8 cellular contexts compared by ENCODE assay signal in the genomic region with DNA sequence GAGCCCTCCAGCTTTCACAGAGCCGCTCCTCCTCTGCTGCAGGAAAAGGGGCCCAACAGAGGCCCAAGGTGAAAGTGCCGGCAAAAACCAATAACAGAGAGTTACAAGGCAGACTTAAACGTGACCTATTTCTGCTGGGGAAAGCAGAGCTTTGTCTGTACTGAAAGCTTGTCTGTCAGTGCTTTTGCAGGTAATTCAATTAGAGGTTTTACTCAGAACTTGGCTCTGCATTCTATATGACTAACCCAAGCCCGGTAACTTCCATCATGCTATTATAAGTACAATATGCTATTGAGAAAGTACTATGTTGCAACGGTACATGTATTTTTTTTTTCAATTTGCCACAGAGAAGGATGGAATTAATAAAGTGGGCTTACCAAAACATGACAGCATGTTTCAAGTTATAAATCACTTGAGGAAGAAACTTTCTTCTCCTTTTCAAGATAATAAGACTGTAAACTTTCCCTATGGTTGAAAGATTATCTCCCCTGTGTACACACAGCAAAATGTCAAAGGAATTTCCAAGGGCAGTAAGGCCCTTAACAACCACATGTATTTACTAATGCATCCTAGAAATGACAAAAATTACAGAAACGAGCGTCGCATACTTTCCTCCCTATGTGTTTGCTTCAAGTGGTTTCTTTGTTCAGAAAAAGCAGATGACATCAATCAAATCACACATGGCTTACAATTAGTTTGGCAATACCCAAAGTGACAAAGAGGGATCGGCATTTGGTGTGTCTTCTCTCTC.
DNase-seq lines count a peak whose midpoint lies in the region; ATAC-seq lines count a peak whose summit lies in the region.

No MANE protein-coding gene starts in this region.

- peak overlapping the region; percentile 5; the same call in 1 of the 2 replicates for H3K27ac ChIP-seq in HUES64 (ENCODE audit: low read depth, low read length)
- H3K27ac ChIP-seq in mesendoderm (ENCODE audit: low read depth, low read length) = no peak overlapping the region

- H3K36me3 ChIP-seq in HUES64 (ENCODE audit: insufficient read depth, low read length) (no peaks in the 10 kb centered on the region), mesendoderm (ENCODE audit: control insufficient read depth, insufficient read depth, low read length) (no peaks in the 10 kb centered on the region)

- H3K56ac ChIP-seq in mesendoderm (ENCODE audit: low read length) = no peak overlapping the region

- H3K79me1 ChIP-seq in mesendoderm (ENCODE audit: low read length) = peaks cover 2% of the 10 kb centered on the region

- H3K4me1 ChIP-seq in HUES64 (ENCODE audit: insufficient read depth, low read length) (peaks cover 27% of the 10 kb centered on the region), mesendoderm (ENCODE audit: control insufficient read depth, low read depth, low read length) (peaks cover 6% of the 10 kb centered on the region)

- H4K5ac ChIP-seq in mesendoderm (ENCODE audit: low read length) = no peak overlapping the region

- H3K18ac ChIP-seq in mesendoderm (ENCODE audit: low read length) = peak overlapping the region; percentile 68

- no peaks in the 10 kb centered on the region for H3K36me3 Mint-ChIP-seq in activated T-helper 2 cell treated with anti-CD3 and anti-CD28 coated beads, Interferon-gamma antibody, Interleukin-2, Interleukin-4, amounts not matched to agents 10 μg/mL and 5 μg/mL and 100 μg/mL, durations not matched to agents 14 hours and 24 hours and 36 hours (ENCODE audit: low read depth)

- no peak overlapping the region for H2BK5ac ChIP-seq in mesendoderm (ENCODE audit: low read length)

- peaks cover 27% of the 10 kb centered on the region for H3K4me1 Mint-ChIP-seq in activated T-helper 2 cell treated with anti-CD3 and anti-CD28 coated beads, Interferon-gamma antibody, Interleukin-2, Interleukin-4, amounts not matched to agents 10 μg/mL and 5 μg/mL and 100 μg/mL, durations not matched to agents 14 hours and 24 hours and 36 hours (ENCODE audit: low read depth)

- H3K27me3 Mint-ChIP-seq in activated T-helper 2 cell treated with anti-CD3 and anti-CD28 coated beads, Interferon-gamma antibody, Interleukin-2, Interleukin-4, amounts not matched to agents 10 μg/mL and 5 μg/mL and 100 μg/mL, durations not matched to agents 14 hours and 24 hours and 36 hours (ENCODE audit: low read depth) = peaks cover 13% of the 10 kb centered on the region

- H2AK5ac ChIP-seq in mesendoderm (ENCODE audit: low read length) = no peak overlapping the region

- H3K23ac ChIP-seq in mesendoderm (ENCODE audit: low read length) = no peak overlapping the region

- H3K4me3 Mint-ChIP-seq in activated T-helper 2 cell treated with anti-CD3 and anti-CD28 coated beads, Interferon-gamma antibody, Interleukin-2, Interleukin-4, amounts not matched to agents 10 μg/mL and 5 μg/mL and 100 μg/mL, durations not matched to agents 14 hours and 24 hours and 36 hours (ENCODE audit: low read depth) = peak overlapping the region; percentile 27

- intact Hi-C loops in activated T-helper 2 cell treated with anti-CD3 and anti-CD28 coated beads, Interferon-gamma antibody, Interleukin-2, Interleukin-4, amounts not matched to agents 10 μg/mL and 5 μg/mL and 100 μg/mL, durations not matched to agents 14 hours and 24 hours and 36 hours (cut with micrococcal nuclease) = loop anchor here (1.0 to 5.0 kb wide), 5 partner anchors 81 to 183 kb away; no protein-coding TSS in a partner anchor

- H3K9ac ChIP-seq in HUES64 (ENCODE audit: low read depth, low read length) = no peak overlapping the region
- no peak overlapping the region for H3K9ac ChIP-seq in mesendoderm (ENCODE audit: low read length)

- no peak overlapping the region for H3K4ac ChIP-seq in mesendoderm (ENCODE audit: low read depth, low read length)

- no peak overlapping the region for H2BK120ac ChIP-seq in mesendoderm (ENCODE audit: low read depth, low read length)

- DNase-seq in GM03348 (ENCODE audit: low spot score) = peak; percentile 61
- no peak for DNase-seq in activated T-helper 2 cell treated with anti-CD3 and anti-CD28 coated beads, Interferon-gamma antibody, Interleukin-2, Interleukin-4, amounts not matched to agents 10 μg/mL and 5 μg/mL and 100 μg/mL, durations not matched to agents 14 hours and 24 hours and 36 hours (ENCODE audit: low spot score)
- DNase-seq in mesendoderm = peak; percentile 61
- no peak for DNase-seq in stimulated activated naive CD4-positive, alpha-beta T cell treated with Interleukin-2 at 50 U/mL for 16 hours (lab: John Stamatoyannopoulos, UW)

- H3K79me2 ChIP-seq in mesendoderm (ENCODE audit: control insufficient read depth, insufficient read depth, low read length) = no peaks in the 10 kb centered on the region

- H3K27ac Mint-ChIP-seq in activated T-helper 2 cell treated with anti-CD3 and anti-CD28 coated beads, Interferon-gamma antibody, Interleukin-2, Interleukin-4, amounts not matched to agents 10 μg/mL and 5 μg/mL and 100 μg/mL, durations not matched to agents 14 hours and 24 hours and 36 hours = peak overlapping the region; percentile 77

- peak; percentile 38 for ATAC-seq in GM21576 (IDR thresholded peaks at IDR 0.05; ENCODE audit: unreplicated experiment)
- ATAC-seq in GM21367 (IDR thresholded peaks at IDR 0.05; ENCODE audit: unreplicated experiment) = no peak
- no peak for ATAC-seq in GM19324 (IDR thresholded peaks at IDR 0.05; ENCODE audit: low FRiP score, unreplicated experiment)

- H3K4me2 ChIP-seq in mesendoderm (ENCODE audit: low read length) = no peak overlapping the region

- H2BK15ac ChIP-seq in mesendoderm (replicated peaks; ENCODE audit: low read depth) = no peak overlapping the region

- H3K4me3 ChIP-seq in HUES64 (ENCODE audit: low read length) (no peak overlapping the region), mesendoderm (ENCODE audit: low read length) (no peak overlapping the region)

- no peaks in the 10 kb centered on the region for H3K9me3 ChIP-seq in HUES64 (ENCODE audit: insufficient read depth, low read depth, low read length)

- H4K8ac ChIP-seq in mesendoderm (ENCODE audit: low read depth, low read length) = no peak overlapping the region

- no peaks in the 10 kb centered on the region for H3K9me3 Mint-ChIP-seq in activated T-helper 2 cell treated with anti-CD3 and anti-CD28 coated beads, Interferon-gamma antibody, Interleukin-2, Interleukin-4, amounts not matched to agents 10 μg/mL and 5 μg/mL and 100 μg/mL, durations not matched to agents 14 hours and 24 hours and 36 hours

- H3K27me3 ChIP-seq in HUES64 (ENCODE audit: insufficient read depth, low read length) (no peaks in the 10 kb centered on the region), mesendoderm (ENCODE audit: insufficient read depth, low read length, poor library complexity) (no peaks in the 10 kb centered on the region)

- WGBS in HUES64 = 58% methylated on average over 7 of the region's 9 CpGs
- no CpG with 5 or more reads among the region's 9 CpGs for WGBS in mesendoderm (ENCODE audit: extremely low coverage, insufficient coverage, low lambda C conversion rate)

Comparison
In these comparisons a context has a peak if more than half of its experiments do, and no peak if none do; other contexts are left out.
1. DNase-seq: peak in GM03348 (single experiment) and mesendoderm (single experiment); none in activated T-helper 2 cell treated with anti-CD3 and anti-CD28 coated beads, Interferon-gamma antibody, Interleukin-2, Interleukin-4, amounts not matched to agents 10 μg/mL and 5 μg/mL and 100 μg/mL, durations not matched to agents 14 hours and 24 hours and 36 hours (single experiment) and stimulated activated naive CD4-positive, alpha-beta T cell treated with Interleukin-2 at 50 U/mL for 16 hours (single experiment).